In the genomic region with DNA sequence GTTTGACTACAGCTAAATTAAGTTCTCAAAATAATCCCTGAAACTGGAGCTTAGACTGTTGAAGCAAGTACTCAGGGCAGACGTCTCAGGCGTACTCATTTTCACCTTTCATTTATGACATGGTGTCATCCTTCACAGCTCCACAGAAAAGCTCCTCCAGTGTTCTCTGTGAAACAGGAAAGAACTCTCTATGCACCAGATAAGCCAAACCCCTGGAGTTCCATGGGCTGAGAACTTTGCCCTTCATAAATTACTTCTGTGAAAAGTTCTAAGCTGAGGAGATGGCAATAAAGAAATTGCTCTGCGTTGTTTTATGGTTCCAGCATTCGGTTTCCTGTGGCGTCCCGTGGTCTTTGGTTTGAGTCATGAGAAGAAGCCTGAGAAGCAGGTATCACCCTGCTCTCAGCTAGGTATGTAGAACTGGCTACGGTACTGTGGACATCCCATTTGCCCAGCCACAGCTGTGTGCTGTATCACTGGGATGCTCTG, we compare ENCODE assay signal across 8 cellular contexts. TPM values are rescaled to one million over a fixed set of nuclear protein-coding genes. Genes with fewer than 3 reads are reported as not detected.
DNase-seq lines count a peak whose midpoint lies in the region; ATAC-seq and TF ChIP-seq lines count a peak whose summit lies in the region.

No MANE protein-coding gene starts in this region.

- ATAC-seq in HG02623 (IDR thresholded peaks at IDR 0.05; ENCODE audit: unreplicated experiment): peak; percentile 63
- ATAC-seq in memory B cell (ENCODE audit: low read depth): peak; percentile 17

- TF ChIP-seq CTCF in GM13976 (IDR thresholded peaks at IDR 0.05; ENCODE audit: borderline replicate concordance, control extremely low read depth, extremely low read depth, insufficient read depth, missing control alignments): no peak

- in situ Hi-C loops in GM13976 (cut with MboI; ENCODE audit: low sequenced_read_pairs, unreplicated experiment): no loop called here

- H3K9me3 Mint-ChIP-seq in activated CD4-positive, alpha-beta T cell treated with anti-CD3 and anti-CD28 coated beads, Interleukin-2, amount 10 ng/mL, durations not matched to agents 7 days and 5 days: no peaks in the 10 kb centered on the region
- no peaks in the 10 kb centered on the region for H3K9me3 Mint-ChIP-seq in memory B cell

- H3K36me3 Mint-ChIP-seq in activated CD4-positive, alpha-beta T cell treated with anti-CD3 and anti-CD28 coated beads, Interleukin-2, amount 10 ng/mL, durations not matched to agents 7 days and 5 days (ENCODE audit: low read depth): no peaks in the 10 kb centered on the region
- H3K36me3 Mint-ChIP-seq in memory B cell: no peaks in the 10 kb centered on the region

- POLR2A ChIA-PET in activated CD4-positive, alpha-beta T cell treated with anti-CD3 and anti-CD28 coated beads, Interleukin-2, amount 10 ng/mL, durations not matched to agents 7 days and 5 days (lab: Charles Lee): interaction anchor here (0.6 kb wide), 1 partner anchor 73 kb away, joined by 10 read pairs; no protein-coding TSS in a partner anchor

- peaks cover 36% of the 10 kb centered on the region for H3K27me3 Mint-ChIP-seq in activated CD4-positive, alpha-beta T cell treated with anti-CD3 and anti-CD28 coated beads, Interleukin-2, amount 10 ng/mL, durations not matched to agents 7 days and 5 days
- H3K27me3 Mint-ChIP-seq in memory B cell: no peaks in the 10 kb centered on the region

- H3K4me3 Mint-ChIP-seq in activated CD4-positive, alpha-beta T cell treated with anti-CD3 and anti-CD28 coated beads, Interleukin-2, amount 10 ng/mL, durations not matched to agents 7 days and 5 days: peak overlapping the region; percentile 60
- H3K4me3 Mint-ChIP-seq in memory B cell: peak overlapping the region; percentile 80

- H3K4me1 Mint-ChIP-seq in activated CD4-positive, alpha-beta T cell treated with anti-CD3 and anti-CD28 coated beads, Interleukin-2, amount 10 ng/mL, durations not matched to agents 7 days and 5 days: peaks cover 32% of the 10 kb centered on the region
- H3K4me1 Mint-ChIP-seq in memory B cell: peaks cover 18% of the 10 kb centered on the region

- intact Hi-C loops in head of caudate nucleus (cut with DNase I): no loop called here

- DNase-seq in GM13976 (ENCODE audit: low spot score): peak; percentile 39
- peak; percentile 52 for DNase-seq in activated CD4-positive, alpha-beta T cell treated with anti-CD3 and anti-CD28 coated beads, Interleukin-2, amount 10 ng/mL, durations not matched to agents 7 days and 5 days
- no peak for DNase-seq in memory B cell (ENCODE audit: low spot score in 2 of 2)
- DNase-seq in AG08396 (ENCODE audit: low spot score): no peak
- DNase-seq in head of caudate nucleus: no peak
- DNase-seq in NCI-H510A (lab: John Stamatoyannopoulos, UW): no peak
- DNase-seq in NCI-H1417 (lab: John Stamatoyannopoulos, UW): no peak

- H3K27ac Mint-ChIP-seq in activated CD4-positive, alpha-beta T cell treated with anti-CD3 and anti-CD28 coated beads, Interleukin-2, amount 10 ng/mL, durations not matched to agents 7 days and 5 days: no peak overlapping the region
- H3K27ac Mint-ChIP-seq in memory B cell: peak overlapping the region; percentile 87

- CTCF ChIA-PET in activated CD4-positive, alpha-beta T cell treated with anti-CD3 and anti-CD28 coated beads, Interleukin-2, amount 10 ng/mL, durations not matched to agents 7 days and 5 days (lab: Charles Lee): interaction anchor here (0.8 to 1.0 kb wide), 3 partner anchors 9 to 48 kb away, joined by 3 read pairs; no protein-coding TSS in a partner anchor

RNA-seq across cellular contexts. Expression of a gene that starts 20.2 kb away (rescaled TPM):
- 10 to 100 TPM; 27.2 to 30.1 TPM for total RNA-seq in activated CD4-positive, alpha-beta T cell treated with anti-CD3 and anti-CD28 coated beads, Interleukin-2, amount 10 ng/mL, durations not matched to agents 7 days and 5 days

Comparison
In these comparisons a context has a peak if more than half of its experiments do, and no peak if none do; other contexts are left out.
1. DNase-seq: peak in GM13976 (single experiment) and activated CD4-positive, alpha-beta T cell treated with anti-CD3 and anti-CD28 coated beads, Interleukin-2, amount 10 ng/mL, durations not matched to agents 7 days and 5 days (single experiment); none in memory B cell (0 of 2), AG08396 (single experiment), head of caudate nucleus (0 of 42), NCI-H510A (single experiment) and NCI-H1417 (0 of 3).